21 cellular contexts compared by ENCODE assay signal in the genomic region with DNA sequence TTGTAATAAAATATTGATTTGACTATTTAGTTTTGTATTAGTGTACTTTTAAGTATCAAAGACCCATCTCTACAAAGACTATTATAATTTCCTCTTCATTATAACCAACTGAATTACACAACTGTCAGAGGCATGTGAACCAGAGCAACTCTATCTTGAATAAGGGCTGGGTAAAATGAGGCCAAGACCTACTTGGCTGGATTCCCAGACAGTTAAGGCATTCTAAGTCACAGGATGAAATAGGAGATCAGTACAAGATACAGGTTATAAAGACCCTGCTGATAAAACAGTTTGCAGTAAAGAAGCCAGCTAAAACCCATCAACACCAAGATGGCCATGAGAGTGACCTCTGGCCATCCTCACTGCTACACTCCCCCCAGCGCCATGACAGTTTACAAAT. TPM values are rescaled to one million over a fixed set of nuclear protein-coding genes. Genes with fewer than 3 reads are reported as not detected.
DNase-seq lines count a peak whose midpoint lies in the region; ATAC-seq and TF ChIP-seq lines count a peak whose summit lies in the region.
"Had no signal": no experiment of that assay in that cellular context is flagged by ENCODE, and none has a peak within 500 bp of the region (broad histone marks: within the 10 kb centered on the region; RNA-seq: fewer than 3 reads in every experiment).

No MANE protein-coding gene starts in this region.

- WGBS in smooth muscle cell (ENCODE audit: low lambda C conversion rate) = 48% methylated on average over 1 of the region's 1 CpG

- H3K4me1 ChIP-seq in smooth muscle cell (ENCODE audit: low read depth) = no peaks in the 10 kb centered on the region
- H3K4me1 ChIP-seq: A549, ascending aorta, SJSA1, stomach had no signal

- no peak for ATAC-seq in GM21576 (IDR thresholded peaks at IDR 0.05; ENCODE audit: unreplicated experiment)
- ATAC-seq: A549; activated CD4-positive, alpha-beta T cell treated with anti-CD3 and anti-CD28 coated beads for 36 hours had no signal

- no peaks in the 10 kb centered on the region for H3K36me3 ChIP-seq in smooth muscle cell (ENCODE audit: low read depth)
- H3K36me3 ChIP-seq: ascending aorta, MG63, SJSA1, stomach had no signal

- H3K79me2 ChIP-seq in smooth muscle cell (ENCODE audit: low read depth) = no peaks in the 10 kb centered on the region
- H3K79me2 ChIP-seq: hepatocyte had no signal

- no peak overlapping the region for H3K4me3 Mint-ChIP-seq in type B pancreatic cell
- H3K4me3 Mint-ChIP-seq: activated CD4-positive, alpha-beta T cell treated with anti-CD3 and anti-CD28 coated beads for 36 hours had no signal

- TF ChIP-seq CTCF in fibroblast of pulmonary artery (IDR thresholded peaks at IDR 0.05; ENCODE audit: low read length, missing control alignments) (no peak), smooth muscle cell (IDR thresholded peaks at IDR 0.05; ENCODE audit: borderline replicate concordance, insufficient read depth, poor library complexity, severe bottlenecking) (no peak), type B pancreatic cell (conservative IDR thresholded peaks at IDR 0.05) (no peak)

- no peaks in the 10 kb centered on the region for H3K27me3 ChIP-seq in smooth muscle cell (ENCODE audit: low read depth)
- H3K27me3 ChIP-seq: ascending aorta, hepatocyte, SJSA1, stomach had no signal

- no peak overlapping the region for H3K27ac Mint-ChIP-seq in type B pancreatic cell
- H3K27ac Mint-ChIP-seq: activated CD4-positive, alpha-beta T cell treated with anti-CD3 and anti-CD28 coated beads for 36 hours had no signal

- no peaks in the 10 kb centered on the region for H4K20me1 ChIP-seq in smooth muscle cell (ENCODE audit: low read depth)

- no peak overlapping the region for H3K27ac ChIP-seq in smooth muscle cell (ENCODE audit: low read depth)
- H3K27ac ChIP-seq: A549, ascending aorta, epithelial cell of prostate, hepatocyte, SJSA1, stomach had no signal

- peaks cover 6% of the 10 kb centered on the region for H3K36me3 Mint-ChIP-seq in type B pancreatic cell

- H3K4me2 ChIP-seq in smooth muscle cell = no peak overlapping the region
- H3K4me2 ChIP-seq: A549, hepatocyte had no signal

- H3K4me1 Mint-ChIP-seq in type B pancreatic cell (ENCODE audit: unreplicated experiment) = peaks cover 13% of the 10 kb centered on the region

- H3K27me3 Mint-ChIP-seq in type B pancreatic cell = no peaks in the 10 kb centered on the region
- H3K27me3 Mint-ChIP-seq: activated CD4-positive, alpha-beta T cell treated with anti-CD3 and anti-CD28 coated beads for 36 hours had no signal

- no peaks in the 10 kb centered on the region for H3F3A ChIP-seq in smooth muscle cell (ENCODE audit: low read depth)

- peaks cover 5% of the 10 kb centered on the region for H3K9me3 Mint-ChIP-seq in type B pancreatic cell

- peak overlapping the region; percentile 19 for H2AFZ ChIP-seq in smooth muscle cell (ENCODE audit: low read depth)
- H2AFZ ChIP-seq: hepatocyte had no signal

- H3K4me3 ChIP-seq in fibroblast of pulmonary artery (replicated peaks; ENCODE audit: low read depth, low read length) (no peak overlapping the region), smooth muscle cell (no peak overlapping the region)
- H3K4me3 ChIP-seq: A549, ascending aorta, hepatocyte, MG63, SJSA1, stomach had no signal

- peak; percentile 16 for DNase-seq in NCI-H82 (lab: John Stamatoyannopoulos, UW)
- no peak for DNase-seq in NCI-H82 treated with DMSO at 0.1 percent for 48 hours (lab: John Stamatoyannopoulos, UW; ENCODE audit: unreplicated experiment)
- peak; percentile 64 for DNase-seq in astrocyte of the hippocampus (ENCODE audit: low read depth, low spot score)
- DNase-seq in fibroblast of pulmonary artery (ENCODE audit: low read depth) = peak; percentile 38
- DNase-seq in smooth muscle cell (lab: John Stamatoyannopoulos, UW; ENCODE audit: unreplicated experiment) = no peak
- DNase-seq in UCSD-AML1 (lab: John Stamatoyannopoulos, UW; ENCODE audit: unreplicated experiment) = no peak
- DNase-seq in type B pancreatic cell (ENCODE audit: extremely low spot score, unreplicated experiment) = no peak
- DNase-seq: activated CD4-positive, alpha-beta T cell treated with anti-CD3 and anti-CD28 coated beads for 36 hours; activated CD8-positive, alpha-beta memory T cell treated with anti-CD3 and anti-CD28 coated beads, Interleukin-2, amount 50 U/mL, for 4 hours; dermis blood vessel endothelial cell; MG63; NCI-H1694; NCI-H510A treated with DMSO at 0.1 percent for 48 hours; retina; stomach had no signal

- H3K9me3 ChIP-seq in smooth muscle cell (replicated peaks; ENCODE audit: low read depth) = no peaks in the 10 kb centered on the region
- H3K9me3 ChIP-seq: A549, ascending aorta, MG63, SJSA1, stomach had no signal

- no peak overlapping the region for H3K9ac ChIP-seq in smooth muscle cell (ENCODE audit: low read depth)

RNA-seq across cellular contexts. Expression of gene ATP12A, which starts 36.2 kb away (rescaled TPM):
- total RNA-seq in smooth muscle cell = 0.67 and 0.72 TPM in 2 replicates
- polyA plus RNA-seq in smooth muscle cell = 0.63 TPM in 1 of 2 replicates, not detected in the other
- total RNA-seq in type B pancreatic cell (ENCODE audit: low replicate concordance) = 19.0 and 23.6 TPM in 2 replicates
- total RNA-seq: ascending aorta, dermis blood vessel endothelial cell, SJSA1, stomach had no signal
- polyA plus RNA-seq: A549 had no signal

Comparison
In these comparisons a context has a peak if more than half of its experiments do, and no peak if none do; other contexts are left out.
1. DNase-seq: peak in NCI-H82 (single experiment), astrocyte of the hippocampus (single experiment) and fibroblast of pulmonary artery (single experiment); none in NCI-H82 treated with DMSO at 0.1 percent for 48 hours (single experiment), smooth muscle cell (single experiment), UCSD-AML1 (single experiment) and type B pancreatic cell (single experiment).
2. RNA of gene ATP12A, which starts 36.2 kb away (total RNA-seq): 19.0 to 23.6 TPM in type B pancreatic cell; 0.67 to 0.72 TPM in smooth muscle cell; every median in the first group is over 10 times any median in the second.